34 cellular contexts compared by ENCODE assay signal in genomic region chr16:73369841-73370240, GRCh38.
"Had no signal": no experiment of that assay in that cellular context is flagged by ENCODE, and none has a peak within 500 bp of the region (broad histone marks: within the 10 kb centered on the region; RNA-seq: fewer than 3 reads in every experiment).

No MANE protein-coding gene starts in this region.

- H3K4me2 ChIP-seq: PC-9 had no signal

- DNase-seq: activated CD4-positive, alpha-beta T cell treated with anti-CD3 and anti-CD28 coated beads, Interleukin-2, amount 10 ng/mL, durations not matched to agents 24 days and 14 days; activated CD4-positive, alpha-beta T cell treated with anti-CD3 and anti-CD28 coated beads, Interleukin-2, amount 50 U/mL, for 4 hours; activated CD8-positive, alpha-beta T cell treated with anti-CD3 and anti-CD28 coated beads for 36 hours; activated effector memory CD4-positive, alpha-beta T cell treated with anti-CD3 and anti-CD28 coated beads, Interleukin-2, amount 50 U/mL, for 16 hours; activated naive CD4-positive, alpha-beta T cell; activated naive CD8-positive, alpha-beta T cell treated with anti-CD3 and anti-CD28 coated beads, Interleukin-2, amount 10 ng/mL, durations not matched to agents 7 days and 5 days; activated T-cell treated with anti-CD3 and anti-CD28 coated beads, Interleukin-2, amount 50 U/mL, for 1 hour; activated T-cell treated with anti-CD3 and anti-CD28 coated beads, Interleukin-2, amount 50 U/mL, for 72 hours; body of pancreas; Kasumi-1; KBM-7; MM.1S; MV-4-11; NCI-H1092 treated with DMSO at 0.1 percent for 48 hours; NCI-H1417; NCI-H146; NCI-H187; NCI-H2029 treated with DMSO at 0.1 percent for 48 hours; NCI-H2227 treated with DMSO at 0.1 percent for 48 hours; NCI-H446; NCI-H510A treated with DMSO at 0.1 percent for 48 hours; NCI-H69; NCI-H82; NK-92 treated with Interleukin-12 subunit alpha and Interleukin-12 subunit beta, amount 100 ng/mL, for 24 hours; PC-9; SIG-M5; SW 1271; T-helper 1 cell; T-helper 2 cell; T-helper 9 cell had no signal

- H2AFZ ChIP-seq: PC-9 had no signal

- H3K9me3 ChIP-seq: body of pancreas, breast epithelium had no signal

- H3K27me3 ChIP-seq: body of pancreas had no signal

- H3K4me1 ChIP-seq: body of pancreas, breast epithelium had no signal

- H3K27ac ChIP-seq: body of pancreas, breast epithelium, PC-9, RWPE1 had no signal

- ATAC-seq: activated CD8-positive, alpha-beta T cell treated with anti-CD3 and anti-CD28 coated beads for 36 hours; activated T-cell treated with anti-CD3 and anti-CD28 coated beads, Interleukin-2, amount 50 U/mL, for 72 hours; activated T-helper 17 cell treated with anti-CD3 and anti-CD28 coated beads, Interleukin-2, amount 50 U/mL, for 72 hours; body of pancreas; Right ventricle myocardium inferior had no signal

- H3K36me3 ChIP-seq: breast epithelium had no signal

- H3K4me3 ChIP-seq: body of pancreas, breast epithelium, PC-9 had no signal
